ENCODE assay signal across 8 cellular contexts in genomic region chr20:47620808-47621805, GRCh38.
DNase-seq lines count a peak whose midpoint lies in the region; ATAC-seq and TF ChIP-seq lines count a peak whose summit lies in the region.

No MANE protein-coding gene starts in this region.

- ATAC-seq in stimulated activated naive B cell treated with anti-CD40 and anti-IgM and Interleukin-4, amounts not matched to agents 10 μg/mL and 1 μg/mL and 100 μg/mL, for 72 hours (replicated peaks): peak; percentile 36 to 43
- ATAC-seq in GM21528 (IDR thresholded peaks at IDR 0.05; ENCODE audit: low FRiP score, unreplicated experiment) (no peak), GM18498 (IDR thresholded peaks at IDR 0.05; ENCODE audit: unreplicated experiment) (no peak)

- no peak overlapping the region for H3K4me3 ChIP-seq in BE2C (ENCODE audit: low read depth, low read length)

- H3K4me3 Mint-ChIP-seq in activated naive CD8-positive, alpha-beta T cell treated with anti-CD3 and anti-CD28 coated beads for 36 hours: no peak overlapping the region
- H3K4me3 Mint-ChIP-seq in stimulated activated naive B cell treated with anti-CD40 and anti-IgM and Interleukin-4, amounts not matched to agents 10 μg/mL and 1 μg/mL and 100 μg/mL, for 72 hours: no peak overlapping the region

- TF ChIP-seq CTCF in BE2C (IDR thresholded peaks at IDR 0.05; ENCODE audit: low read depth, low read length) (peak; percentile 84), GM12874 (IDR thresholded peaks at IDR 0.05; ENCODE audit: insufficient read depth, low read depth, low read length) (peak; percentile 37; the same call in 1 of the 2 replicates)

- H3K36me3 Mint-ChIP-seq in activated naive CD8-positive, alpha-beta T cell treated with anti-CD3 and anti-CD28 coated beads for 36 hours: peaks cover 24% of the 10 kb centered on the region
- peaks cover 21 to 39% of the 10 kb centered on the region in 2 donors for H3K36me3 Mint-ChIP-seq in stimulated activated naive B cell treated with anti-CD40 and anti-IgM and Interleukin-4, amounts not matched to agents 10 μg/mL and 1 μg/mL and 100 μg/mL, for 72 hours

- H3K27me3 Mint-ChIP-seq in activated naive CD8-positive, alpha-beta T cell treated with anti-CD3 and anti-CD28 coated beads for 36 hours: no peaks in the 10 kb centered on the region
- no peaks in the 10 kb centered on the region for H3K27me3 Mint-ChIP-seq in stimulated activated naive B cell treated with anti-CD40 and anti-IgM and Interleukin-4, amounts not matched to agents 10 μg/mL and 1 μg/mL and 100 μg/mL, for 72 hours

- H3K4me1 Mint-ChIP-seq in activated naive CD8-positive, alpha-beta T cell treated with anti-CD3 and anti-CD28 coated beads for 36 hours: peaks cover 22% of the 10 kb centered on the region
- peaks cover 10 to 42% of the 10 kb centered on the region in 2 donors for H3K4me1 Mint-ChIP-seq in stimulated activated naive B cell treated with anti-CD40 and anti-IgM and Interleukin-4, amounts not matched to agents 10 μg/mL and 1 μg/mL and 100 μg/mL, for 72 hours

- no peaks in the 10 kb centered on the region for H3K27me3 ChIP-seq in BE2C

- no peaks in the 10 kb centered on the region for H3K4me1 ChIP-seq in BE2C

- H3K9me3 ChIP-seq in BE2C: no peaks in the 10 kb centered on the region

- DNase-seq in BE2C (peak; percentile 19), NCI-H2171 treated with DMSO at 0.1 percent for 48 hours (lab: John Stamatoyannopoulos, UW) (peak; percentile 82), hepatic stellate cell (ENCODE audit: low spot score) (peak; percentile 27)
- no peak for DNase-seq in activated naive CD8-positive, alpha-beta T cell treated with anti-CD3 and anti-CD28 coated beads for 36 hours
- no peak for DNase-seq in stimulated activated naive B cell treated with anti-CD40 and anti-IgM and Interleukin-4, amounts not matched to agents 10 μg/mL and 1 μg/mL and 100 μg/mL, for 72 hours

- no peaks in the 10 kb centered on the region for H3K9me3 Mint-ChIP-seq in activated naive CD8-positive, alpha-beta T cell treated with anti-CD3 and anti-CD28 coated beads for 36 hours
- no peaks in the 10 kb centered on the region for H3K9me3 Mint-ChIP-seq in stimulated activated naive B cell treated with anti-CD40 and anti-IgM and Interleukin-4, amounts not matched to agents 10 μg/mL and 1 μg/mL and 100 μg/mL, for 72 hours

- no peaks in the 10 kb centered on the region; the same call in 1 of the 2 replicates for H3K36me3 ChIP-seq in BE2C

- H3K27ac Mint-ChIP-seq in activated naive CD8-positive, alpha-beta T cell treated with anti-CD3 and anti-CD28 coated beads for 36 hours: peak overlapping the region; percentile 60
- H3K27ac Mint-ChIP-seq in stimulated activated naive B cell treated with anti-CD40 and anti-IgM and Interleukin-4, amounts not matched to agents 10 μg/mL and 1 μg/mL and 100 μg/mL, for 72 hours: peak overlapping the region; percentile 14

Comparison
In these comparisons a context has a peak if more than half of its experiments do, and no peak if none do; other contexts are left out.
1. DNase-seq: peak in BE2C (single experiment), NCI-H2171 treated with DMSO at 0.1 percent for 48 hours (single experiment) and hepatic stellate cell (single experiment); none in activated naive CD8-positive, alpha-beta T cell treated with anti-CD3 and anti-CD28 coated beads for 36 hours (single experiment) and stimulated activated naive B cell treated with anti-CD40 and anti-IgM and Interleukin-4, amounts not matched to agents 10 μg/mL and 1 μg/mL and 100 μg/mL, for 72 hours (single experiment).
2. ATAC-seq: peak in stimulated activated naive B cell treated with anti-CD40 and anti-IgM and Interleukin-4, amounts not matched to agents 10 μg/mL and 1 μg/mL and 100 μg/mL, for 72 hours (2 of 2); none in GM21528 (single experiment) and GM18498 (single experiment).